ENCODE assay signal across 10 cellular contexts in the genomic region with DNA sequence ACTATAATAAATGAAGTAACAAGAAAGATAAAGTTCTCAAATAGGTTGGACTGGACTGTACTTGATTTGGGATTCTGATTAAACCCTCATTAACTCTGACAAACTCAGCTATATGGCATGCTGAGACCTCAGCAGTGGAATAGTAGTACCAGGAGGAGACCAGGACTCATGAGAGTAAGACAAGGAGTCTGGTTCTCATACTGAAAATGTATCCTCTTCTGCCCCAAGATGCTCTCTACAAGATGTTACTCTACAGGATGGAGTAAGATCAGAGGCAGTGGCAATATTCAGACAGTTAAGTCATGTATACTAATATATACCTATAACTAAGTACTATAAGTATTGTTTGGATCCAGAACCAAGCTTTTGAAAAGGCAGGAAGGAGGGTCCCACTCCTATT. TPM values are rescaled to one million over a fixed set of nuclear protein-coding genes. Genes with fewer than 3 reads are reported as not detected.
DNase-seq lines count a peak whose midpoint lies in the region; ATAC-seq, FAIRE-seq and TF ChIP-seq lines count a peak whose summit lies in the region.
"Had no signal": no experiment of that assay in that cellular context is flagged by ENCODE, and none has a peak within 500 bp of the region (broad histone marks: within the 10 kb centered on the region; RNA-seq: fewer than 3 reads in every experiment).

No MANE protein-coding gene starts in this region.

- H3K27me3 Mint-ChIP-seq in astrocyte (ENCODE audit: low read depth, unreplicated experiment): no peaks in the 10 kb centered on the region
- peaks cover 5% of the 10 kb centered on the region for H3K27me3 Mint-ChIP-seq in neural crest cell (ENCODE audit: low read depth)

- no peak for FAIRE-seq in astrocyte (lab: Jason Lieb, UNC)

- POLR2A ChIA-PET in SK-N-SH (lab: Yijun Ruan, JAX): interaction anchor here (1.3 to 1.4 kb wide), 2 partner anchors 30 to 32 kb away, joined by 4 to 8 read pairs; a partner anchor contains a TSS

- H3K9me3 ChIP-seq in SK-N-SH: no peaks in the 10 kb centered on the region
- H3K9me3 ChIP-seq in Karpas-422 (ENCODE audit: low read length): no peaks in the 10 kb centered on the region
- no peaks in the 10 kb centered on the region for H3K9me3 ChIP-seq in astrocyte (ENCODE audit: insufficient read depth, low read depth, low read length)

- H3K36me3 ChIP-seq in SK-N-SH (replicated peaks in 1 of 2; ENCODE audit: control insufficient read depth in 1 of 2, insufficient read depth in 2 of 2, low read length in 1 of 2): peaks cover 34 to 42% of the 10 kb centered on the region in 2 experiments
- peaks cover 28% of the 10 kb centered on the region for H3K36me3 ChIP-seq in Karpas-422 (ENCODE audit: insufficient read depth, low read length)
- H3K36me3 ChIP-seq in astrocyte (ENCODE audit: insufficient read depth, low read length): peaks cover 35% of the 10 kb centered on the region

- H3K9ac ChIP-seq in SK-N-SH (no peak overlapping the region), Karpas-422 (ENCODE audit: low read length) (no peak overlapping the region), astrocyte (ENCODE audit: low read length) (peak overlapping the region; percentile 99)

- H3K27me3 ChIP-seq in SK-N-SH (ENCODE audit: insufficient read depth): no peaks in the 10 kb centered on the region
- H3K27me3 ChIP-seq in Karpas-422 (ENCODE audit: low read length): no peaks in the 10 kb centered on the region
- H3K27me3 ChIP-seq in astrocyte (ENCODE audit: insufficient read depth, low read length): no peaks in the 10 kb centered on the region

- H3K4me3 ChIP-seq in SK-N-SH (ENCODE audit: low read depth in 2 of 2, low read length in 1 of 2) (no peak overlapping the region), Karpas-422 (ENCODE audit: low read length) (no peak overlapping the region), astrocyte (ENCODE audit: insufficient read depth, low read depth, low read length) (peak overlapping the region; percentile 100)

- ATAC-seq in SK-N-SH treated with all-trans-retinoic acid at 6 μM for 48 hours (no peak), GM21515 (IDR thresholded peaks at IDR 0.05; ENCODE audit: unreplicated experiment) (no peak)

- no peaks in the 10 kb centered on the region for H3K9me2 ChIP-seq in SK-N-SH
- no peaks in the 10 kb centered on the region for H3K9me2 ChIP-seq in Karpas-422 (replicated peaks; ENCODE audit: insufficient read depth, low read length)

- H3K9me3 Mint-ChIP-seq in astrocyte (ENCODE audit: unreplicated experiment) (no peaks in the 10 kb centered on the region), neural crest cell (no peaks in the 10 kb centered on the region)

- no peak for TF ChIP-seq RAD21 in SK-N-SH (IDR thresholded peaks at IDR 0.05; ENCODE audit: low read length)

- H3F3A ChIP-seq in SK-N-SH (replicated peaks; ENCODE audit: insufficient read depth): peaks cover 66% of the 10 kb centered on the region

- H3K4me2 ChIP-seq in SK-N-SH: peak overlapping the region; percentile 82
- H3K4me2 ChIP-seq in Karpas-422 (ENCODE audit: low read depth, low read length, poor library complexity, severe bottlenecking): no peak overlapping the region
- H3K4me2 ChIP-seq in astrocyte (ENCODE audit: low read length): peak overlapping the region; percentile 92

- DNase-seq in SK-N-SH: no peak
- DNase-seq in Karpas-422: peak; percentile 64
- no peak for DNase-seq in astrocyte (ENCODE audit: low read depth)
- no peak for DNase-seq in neural crest cell (ENCODE audit: low read depth, low spot score)
- DNase-seq in SKM-1 treated with dmso at 0.1 percent for 144 hours (lab: John Stamatoyannopoulos, UW; ENCODE audit: unreplicated experiment): no peak
- no peak for DNase-seq in NCI-H187 (lab: John Stamatoyannopoulos, UW)
- DNase-seq: NCI-H526; stimulated activated CD4-positive, alpha-beta T cell treated with anti-CD3 and anti-CD28 coated beads, Interleukin-1b, Interleukin-23, amount 100 ng/mL, for 48 hours had no signal

- H3K4me1 Mint-ChIP-seq in astrocyte (ENCODE audit: low read depth, unreplicated experiment): peaks cover 13% of the 10 kb centered on the region
- H3K4me1 Mint-ChIP-seq in neural crest cell: peaks cover 54% of the 10 kb centered on the region

- H3K4me3 Mint-ChIP-seq in astrocyte (ENCODE audit: unreplicated experiment) (peak overlapping the region; percentile 100), neural crest cell (peak overlapping the region; percentile 98)

- H3K27ac Mint-ChIP-seq in astrocyte (ENCODE audit: unreplicated experiment): no peak overlapping the region
- H3K27ac Mint-ChIP-seq in neural crest cell (ENCODE audit: unreplicated experiment): no peak overlapping the region

- TF ChIP-seq CTCF in SK-N-SH (IDR thresholded peaks at IDR 0.05): no peak
- no peak for TF ChIP-seq CTCF in astrocyte (IDR thresholded peaks at IDR 0.05; ENCODE audit: insufficient read depth, low read depth, low read length)
- TF ChIP-seq CTCF in neural crest cell (conservative IDR thresholded peaks at IDR 0.05): no peak

- H3K27ac ChIP-seq in SK-N-SH (ENCODE audit: low read depth in 2 of 2, low read length in 1 of 2) (peak overlapping the region; percentile 28 to 71), Karpas-422 (ENCODE audit: low read length) (peak overlapping the region; percentile 74; the same call in 1 of the 2 replicates), astrocyte (ENCODE audit: low read depth, low read length) (peak overlapping the region; percentile 32)

- H3K4me1 ChIP-seq in SK-N-SH (ENCODE audit: control insufficient read depth in 1 of 2, insufficient read depth in 2 of 2, low read depth in 1 of 2, low read length in 1 of 2) (peaks cover 4 to 10% of the 10 kb centered on the region in 2 experiments; a peak in 3 of 4 replicates), Karpas-422 (ENCODE audit: low read length) (peaks cover 30% of the 10 kb centered on the region), astrocyte (ENCODE audit: insufficient read depth, low read length) (peaks cover 7% of the 10 kb centered on the region)

- no peak overlapping the region for H2AFZ ChIP-seq in SK-N-SH (ENCODE audit: low read depth)
- H2AFZ ChIP-seq in Karpas-422 (ENCODE audit: low read length): no peak overlapping the region
- no peak overlapping the region for H2AFZ ChIP-seq in astrocyte (ENCODE audit: low read depth, low read length)

- CTCF ChIA-PET in SK-N-SH (lab: Yijun Ruan, JAX): interaction anchor here (0.8 kb wide), 1 partner anchor 8 kb away, joined by 3 read pairs; no protein-coding TSS in a partner anchor

- H3K79me2 ChIP-seq in SK-N-SH (ENCODE audit: insufficient read depth) (peaks cover 64% of the 10 kb centered on the region), Karpas-422 (ENCODE audit: low read length) (peaks cover 28% of the 10 kb centered on the region), astrocyte (ENCODE audit: insufficient read depth, low read length) (peaks cover 58% of the 10 kb centered on the region)

- no peak for TF ChIP-seq EP300 in SK-N-SH (IDR thresholded peaks at IDR 0.05; ENCODE audit: borderline replicate concordance in 1 of 2, low read depth in 1 of 2, low read length in 1 of 2)

- H4K20me1 ChIP-seq in SK-N-SH (ENCODE audit: insufficient read depth) (peaks cover 44% of the 10 kb centered on the region), Karpas-422 (ENCODE audit: insufficient read depth, low read depth, low read length) (peaks cover 34% of the 10 kb centered on the region), astrocyte (ENCODE audit: insufficient read depth, low read length) (peaks cover 63% of the 10 kb centered on the region)

- H3K36me3 Mint-ChIP-seq in astrocyte (ENCODE audit: low read depth, unreplicated experiment): peaks cover 28% of the 10 kb centered on the region
- peaks cover 40% of the 10 kb centered on the region for H3K36me3 Mint-ChIP-seq in neural crest cell (ENCODE audit: low read depth)

TF ChIP-seq in SK-N-SH, 30 proteins besides CTCF, POLR2A, EP300 and RAD21:
- TF ChIP-seq JUND (IDR thresholded peaks at IDR 0.05): 0 out of 2 replicates have a peak, but pooled peaks have one; percentile 4
- TF ChIP-seq, protein P1, sequence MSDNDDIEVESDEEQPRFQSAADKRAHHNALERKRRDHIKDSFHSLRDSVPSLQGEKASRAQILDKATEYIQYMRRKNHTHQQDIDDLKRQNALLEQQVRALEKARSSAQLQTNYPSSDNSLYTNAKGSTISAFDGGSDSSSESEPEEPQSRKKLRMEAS (IDR thresholded peaks at IDR 0.05; ENCODE audit: low read depth): no peak

TF ChIP-seq in SK-N-SH treated with all-trans-retinoic acid at 6 μM for 48 hours, 23 proteins besides CTCF, POLR2A, EP300 and RAD21 (continues in another document):
- TF ChIP-seq, protein P2, sequence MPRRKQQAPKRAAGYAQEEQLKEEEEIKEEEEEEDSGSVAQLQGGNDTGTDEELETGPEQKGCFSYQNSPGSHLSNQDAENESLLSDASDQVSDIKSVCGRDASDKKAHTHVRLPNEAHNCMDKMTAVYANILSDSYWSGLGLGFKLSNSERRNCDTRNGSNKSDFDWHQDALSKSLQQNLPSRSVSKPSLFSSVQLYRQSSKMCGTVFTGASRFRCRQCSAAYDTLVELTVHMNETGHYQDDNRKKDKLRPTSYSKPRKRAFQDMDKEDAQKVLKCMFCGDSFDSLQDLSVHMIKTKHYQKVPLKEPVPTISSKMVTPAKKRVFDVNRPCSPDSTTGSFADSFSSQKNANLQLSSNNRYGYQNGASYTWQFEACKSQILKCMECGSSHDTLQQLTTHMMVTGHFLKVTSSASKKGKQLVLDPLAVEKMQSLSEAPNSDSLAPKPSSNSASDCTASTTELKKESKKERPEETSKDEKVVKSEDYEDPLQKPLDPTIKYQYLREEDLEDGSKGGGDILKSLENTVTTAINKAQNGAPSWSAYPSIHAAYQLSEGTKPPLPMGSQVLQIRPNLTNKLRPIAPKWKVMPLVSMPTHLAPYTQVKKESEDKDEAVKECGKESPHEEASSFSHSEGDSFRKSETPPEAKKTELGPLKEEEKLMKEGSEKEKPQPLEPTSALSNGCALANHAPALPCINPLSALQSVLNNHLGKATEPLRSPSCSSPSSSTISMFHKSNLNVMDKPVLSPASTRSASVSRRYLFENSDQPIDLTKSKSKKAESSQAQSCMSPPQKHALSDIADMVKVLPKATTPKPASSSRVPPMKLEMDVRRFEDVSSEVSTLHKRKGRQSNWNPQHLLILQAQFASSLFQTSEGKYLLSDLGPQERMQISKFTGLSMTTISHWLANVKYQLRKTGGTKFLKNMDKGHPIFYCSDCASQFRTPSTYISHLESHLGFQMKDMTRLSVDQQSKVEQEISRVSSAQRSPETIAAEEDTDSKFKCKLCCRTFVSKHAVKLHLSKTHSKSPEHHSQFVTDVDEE (CRISPR knock-in tag; IDR thresholded peaks at IDR 0.05): no peak
- TF ChIP-seq SNAI2 (CRISPR knock-in tag; IDR thresholded peaks at IDR 0.05) (no peak), ZNF565 (CRISPR knock-in tag; conservative IDR thresholded peaks at IDR 0.05; ENCODE audit: low read depth) (no peak), GLIS3 (CRISPR knock-in tag; IDR thresholded peaks at IDR 0.05) (no peak), PPARA (CRISPR knock-in tag; IDR thresholded peaks at IDR 0.05; ENCODE audit: borderline replicate concordance) (no peak), ZFP30 (CRISPR knock-in tag; IDR thresholded peaks at IDR 0.05) (no peak)

RNA-seq across cellular contexts. Expression of a gene that starts 31.9 kb away (rescaled TPM):
- polyA plus RNA-seq in SK-N-SH (2012; rRNA removed): 15.9 and 17.8 TPM in 2 replicates
- 30.8 and 46.3 TPM in 2 replicates for polyA plus RNA-seq in SK-N-SH (2012; cell fraction: cytosol; rRNA removed)
- 9.6 and 18.8 TPM in 2 replicates for polyA plus RNA-seq in SK-N-SH (2012; cell fraction: nucleus; rRNA removed)
- 73.4 and 99.4 TPM in 2 replicates for total RNA-seq in Karpas-422 (2014; rRNA removed; shearing (Covaris generic); ENCODE audit: low replicate concordance)
- total RNA-seq in astrocyte (122 and 136 TPM in 2 replicates), neural crest cell (144 and 146 TPM in 2 replicates)
